11 cellular contexts compared by ENCODE assay signal in the genomic region with DNA sequence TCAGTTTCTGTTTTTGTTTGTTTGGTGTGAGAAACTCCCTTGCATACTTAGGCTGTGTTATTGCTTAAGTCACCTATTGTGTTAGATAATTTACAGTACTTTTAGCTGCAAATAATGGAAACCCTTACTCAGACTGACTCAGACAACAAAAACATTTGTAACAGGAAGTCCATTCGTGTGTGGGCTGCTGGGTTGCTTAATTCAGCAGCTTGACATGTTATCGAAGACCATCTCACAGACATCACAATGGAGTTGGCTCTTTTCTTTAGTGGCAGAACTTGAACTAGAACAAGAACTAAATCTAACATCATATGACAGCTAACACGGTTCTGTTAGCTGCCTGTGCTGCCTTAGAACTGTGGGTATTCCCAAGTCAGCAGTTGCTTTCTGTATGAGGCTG. TPM values are rescaled to one million over a fixed set of nuclear protein-coding genes. Genes with fewer than 3 reads are reported as not detected.
A peak's percentile ranks its signal among the peaks of the same experiment; 100 is the strongest.
DNase-seq lines count a peak whose midpoint lies in the region; ATAC-seq and TF ChIP-seq lines count a peak whose summit lies in the region.
"Had no signal": no experiment of that assay in that cellular context is flagged by ENCODE, and none has a peak within 500 bp of the region (broad histone marks: within the 10 kb centered on the region; RNA-seq: fewer than 3 reads in every experiment).

No MANE protein-coding gene starts in this region.

- TF ChIP-seq CTCF in osteocyte (IDR thresholded peaks at IDR 0.05) (no peak), OCI-LY7 (conservative IDR thresholded peaks at IDR 0.05; ENCODE audit: low read length) (no peak)

- CTCF ChIA-PET in OCI-LY7 (lab: Charles Lee; ENCODE audit: unreplicated experiment), result no interaction called here

- no peaks in the 10 kb centered on the region for H3K9me3 ChIP-seq in GM23248 (ENCODE audit: low read depth)
- H3K9me3 ChIP-seq in OCI-LY7 (ENCODE audit: low read length), result no peaks in the 10 kb centered on the region
- H3K9me3 ChIP-seq: body of pancreas had no signal

- no peak for ATAC-seq in activated T-helper 17 cell treated with anti-CD3 and anti-CD28 coated beads, Interleukin-2, amount 50 U/mL, for 72 hours (replicated peaks)
- ATAC-seq: body of pancreas had no signal

- H3K27me3 Mint-ChIP-seq in osteocyte (ENCODE audit: unreplicated experiment), result no peaks in the 10 kb centered on the region
- peaks cover 7% of the 10 kb centered on the region for H3K27me3 Mint-ChIP-seq in activated T-helper 17 cell treated with anti-CD3 and anti-CD28 coated beads, Interleukin-2, amount 50 U/mL, for 72 hours
- H3K27me3 Mint-ChIP-seq: stimulated activated naive CD8-positive, alpha-beta T cell treated with anti-CD3 and anti-CD28 coated beads, Interleukin-15, Interleukin-2, amounts not matched to agents 100 ng/mL and 50 ng/mL, for 24 hours had no signal

- POLR2A ChIA-PET in OCI-LY7 (lab: Charles Lee), result no interaction called here

- H3F3A ChIP-seq in GM23248 (ENCODE audit: insufficient read depth), result peaks cover 51% of the 10 kb centered on the region

- H3K9me3 Mint-ChIP-seq in osteocyte (ENCODE audit: unreplicated experiment), result peaks cover 25% of the 10 kb centered on the region
- H3K9me3 Mint-ChIP-seq in activated T-helper 17 cell treated with anti-CD3 and anti-CD28 coated beads, Interleukin-2, amount 50 U/mL, for 72 hours, result peaks cover 4% of the 10 kb centered on the region
- H3K9me3 Mint-ChIP-seq: stimulated activated naive CD8-positive, alpha-beta T cell treated with anti-CD3 and anti-CD28 coated beads, Interleukin-15, Interleukin-2, amounts not matched to agents 100 ng/mL and 50 ng/mL, for 24 hours had no signal

- H3K4me1 ChIP-seq in GM23248 (ENCODE audit: insufficient read depth) (peaks cover 58% of the 10 kb centered on the region), OCI-LY7 (ENCODE audit: insufficient read depth, low read length, poor library complexity, severe bottlenecking) (no peaks in the 10 kb centered on the region)
- H3K4me1 ChIP-seq: body of pancreas had no signal

- H3K4me3 Mint-ChIP-seq in osteocyte (ENCODE audit: unreplicated experiment), result no peak overlapping the region
- no peak overlapping the region for H3K4me3 Mint-ChIP-seq in activated T-helper 17 cell treated with anti-CD3 and anti-CD28 coated beads, Interleukin-2, amount 50 U/mL, for 72 hours
- H3K4me3 Mint-ChIP-seq: stimulated activated naive CD8-positive, alpha-beta T cell treated with anti-CD3 and anti-CD28 coated beads, Interleukin-15, Interleukin-2, amounts not matched to agents 100 ng/mL and 50 ng/mL, for 24 hours had no signal

- H3K9me2 ChIP-seq in GM23248 (ENCODE audit: insufficient read depth), result no peaks in the 10 kb centered on the region
- no peaks in the 10 kb centered on the region for H3K9me2 ChIP-seq in OCI-LY7 (ENCODE audit: insufficient read depth, low read length)

- H3K4me3 ChIP-seq in GM23248 (peak overlapping the region; percentile 51), OCI-LY7 (ENCODE audit: low read depth, low read length, poor library complexity, severe bottlenecking) (no peak overlapping the region)
- H3K4me3 ChIP-seq: body of pancreas had no signal

- H2AFZ ChIP-seq in GM23248 (peak overlapping the region; percentile 34; the same call in 1 of the 2 replicates), OCI-LY7 (ENCODE audit: low read length) (no peak overlapping the region)

- BruUV-seq in OCI-LY7 (replicated peaks; lab: Mats Ljungman, UMichigan), result no TSS peak

- H3K36me3 Mint-ChIP-seq in osteocyte (ENCODE audit: unreplicated experiment), result no peaks in the 10 kb centered on the region
- H3K36me3 Mint-ChIP-seq in activated T-helper 17 cell treated with anti-CD3 and anti-CD28 coated beads, Interleukin-2, amount 50 U/mL, for 72 hours (ENCODE audit: low read depth), result no peaks in the 10 kb centered on the region

- no peaks in the 10 kb centered on the region for H3K27me3 ChIP-seq in GM23248 (replicated peaks; ENCODE audit: insufficient read depth)
- H3K27me3 ChIP-seq: body of pancreas had no signal

- H3K4me2 ChIP-seq in GM23248 (ENCODE audit: unreplicated experiment) (peak overlapping the region; percentile 87), OCI-LY7 (ENCODE audit: low read length) (no peak overlapping the region)

- H3K79me2 ChIP-seq in GM23248 (ENCODE audit: insufficient read depth) (no peaks in the 10 kb centered on the region), OCI-LY7 (ENCODE audit: insufficient read depth, low read depth, low read length) (no peaks in the 10 kb centered on the region)

- WGBS in GM23248 (ENCODE audit: low coverage in 1 of 2, low lambda C conversion rate in 2 of 2, missing lambda C conversion rate in 2 of 2), 2 experiments, result 0% methylated on average over 3 of the region's 3 CpGs

- no peak overlapping the region for H3K27ac Mint-ChIP-seq in osteocyte (ENCODE audit: unreplicated experiment)
- H3K27ac Mint-ChIP-seq in activated T-helper 17 cell treated with anti-CD3 and anti-CD28 coated beads, Interleukin-2, amount 50 U/mL, for 72 hours, result no peak overlapping the region
- H3K27ac Mint-ChIP-seq: stimulated activated naive CD8-positive, alpha-beta T cell treated with anti-CD3 and anti-CD28 coated beads, Interleukin-15, Interleukin-2, amounts not matched to agents 100 ng/mL and 50 ng/mL, for 24 hours had no signal

- H4K20me1 ChIP-seq in GM23248 (ENCODE audit: insufficient read depth) (no peaks in the 10 kb centered on the region), OCI-LY7 (ENCODE audit: insufficient read depth, low read length) (no peaks in the 10 kb centered on the region)

- DNase-seq in GM23248 (peak; percentile 88), OCI-M1 (lab: John Stamatoyannopoulos, UW) (peak; percentile 72), dermis microvascular lymphatic vessel endothelial cell (ENCODE audit: low read depth in 2 of 2) (peak; percentile 61 to 94), osteocyte (ENCODE audit: extremely low spot score, unreplicated experiment) (peak; percentile 5), OCI-LY7 (ENCODE audit: low spot score) (no peak), SHP77 treated with DMSO at 0.1 percent for 48 hours (lab: John Stamatoyannopoulos, UW) (no peak)
- no peak for DNase-seq in stimulated activated CD4-positive, alpha-beta T cell treated with anti-CD3 and anti-CD28 coated beads, Interleukin-4, amount 100 ng/mL, for 4 hours
- DNase-seq: body of pancreas, NCI-H187 treated with DMSO at 0.1 percent for 48 hours had no signal

- H3K9ac ChIP-seq in GM23248, result peak overlapping the region; percentile 66

- intact Hi-C loops in OCI-LY7 (cut with micrococcal nuclease; ENCODE audit: unreplicated experiment), result no loop called here

- H3K4me1 Mint-ChIP-seq in osteocyte (ENCODE audit: unreplicated experiment), result peaks cover 2% of the 10 kb centered on the region
- H3K4me1 Mint-ChIP-seq in activated T-helper 17 cell treated with anti-CD3 and anti-CD28 coated beads, Interleukin-2, amount 50 U/mL, for 72 hours, result no peaks in the 10 kb centered on the region

- H3K36me3 ChIP-seq in GM23248 (ENCODE audit: low read depth), result no peaks in the 10 kb centered on the region
- H3K36me3 ChIP-seq in OCI-LY7 (ENCODE audit: insufficient read depth, low read length), result no peaks in the 10 kb centered on the region

- in situ Hi-C loops in GM23248 (cut with MboI), result no loop called here

- H3K27ac ChIP-seq in GM23248, result peak overlapping the region; percentile 89
- H3K27ac ChIP-seq in OCI-LY7 (ENCODE audit: low read depth, low read length, poor library complexity, severe bottlenecking), result no peak overlapping the region
- H3K27ac ChIP-seq: body of pancreas had no signal

RNA-seq across cellular contexts. Expression of a gene that starts 9.9 kb away (rescaled TPM):
- total RNA-seq in GM23248 (2014; rRNA removed; shearing (Covaris generic)), result 20.8 and 30.4 TPM in 2 replicates
- 13.0 and 19.4 TPM in 2 replicates for polyA plus RNA-seq in GM23248 (2016; fragmentation: Nextera tagmentation; extraction: Ambion mirVana)
- total RNA-seq in dermis microvascular lymphatic vessel endothelial cell (12.1 and 36.3 TPM in 2 replicates), osteocyte (0.71 and 1.4 TPM in 2 replicates), OCI-LY7 (2022) (not detected in 2 replicates)
- total RNA-seq in OCI-LY7 (2014; rRNA removed; shearing (Covaris generic)), result not detected in 2 replicates
- not detected for total RNA-seq in activated T-helper 17 cell treated with anti-CD3 and anti-CD28 coated beads, Interleukin-2, amount 50 U/mL, for 72 hours

Comparison
In these comparisons a context has a peak if more than half of its experiments do, and no peak if none do; other contexts are left out.
1. DNase-seq: peak in GM23248 (single experiment), OCI-M1 (single experiment), dermis microvascular lymphatic vessel endothelial cell (2 of 2) and osteocyte (single experiment); none in OCI-LY7 (single experiment), stimulated activated CD4-positive, alpha-beta T cell treated with anti-CD3 and anti-CD28 coated beads, Interleukin-4, amount 100 ng/mL, for 4 hours (0 of 2) and SHP77 treated with DMSO at 0.1 percent for 48 hours (single experiment).